ENCODE assay signal across 33 cellular contexts in the genomic region with DNA sequence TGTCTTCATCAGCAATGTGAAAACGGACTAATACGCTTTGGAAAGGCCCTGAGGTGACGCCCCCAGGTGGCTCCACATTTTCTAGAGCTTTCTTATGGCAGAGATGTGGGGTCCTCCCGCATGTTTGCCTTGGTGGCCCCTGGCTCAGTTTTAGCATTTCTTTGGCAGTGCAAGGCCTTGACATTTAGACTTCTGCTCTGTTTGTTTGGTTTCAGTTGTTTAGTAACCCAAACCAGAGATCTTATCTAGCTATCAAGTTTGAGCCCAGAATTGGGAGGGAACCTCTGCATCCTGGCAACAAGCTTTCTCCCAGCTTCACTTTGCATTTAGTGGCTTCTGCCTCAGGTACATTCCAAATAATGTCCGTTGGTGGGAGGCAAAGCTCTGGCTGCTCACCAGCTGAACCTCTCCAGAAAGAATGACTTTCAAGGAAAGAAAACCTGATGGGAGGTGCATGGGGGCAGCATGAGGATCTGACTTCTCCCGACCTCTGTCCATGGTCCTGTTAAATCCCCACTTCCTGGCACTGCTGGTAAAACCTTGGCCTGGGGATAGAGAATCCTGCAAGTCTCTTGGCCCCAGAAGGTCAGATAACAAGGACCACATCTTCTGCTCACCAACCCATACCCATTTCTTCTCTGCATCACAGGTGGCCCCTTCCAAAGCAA. TPM values are rescaled to one million over a fixed set of nuclear protein-coding genes. Genes with fewer than 3 reads are reported as not detected.
A peak's percentile ranks its signal among the peaks of the same experiment; 100 is the strongest.
DNase-seq lines count a peak whose midpoint lies in the region; ATAC-seq and TF ChIP-seq lines count a peak whose summit lies in the region.
"Had no signal": no experiment of that assay in that cellular context is flagged by ENCODE, and none has a peak within 500 bp of the region (broad histone marks: within the 10 kb centered on the region; RNA-seq: fewer than 3 reads in every experiment).

No MANE protein-coding gene starts in this region.

- H3K27ac ChIP-seq in CD4-positive, alpha-beta memory T cell (ENCODE audit: low read depth, low read length) = no peak overlapping the region
- H3K27ac ChIP-seq in HCT116 (ENCODE audit: low read depth, low read length) = no peak overlapping the region
- H3K27ac ChIP-seq: ascending aorta, HL-60, neural progenitor cell, suprapubic skin had no signal

- H3K79me2 ChIP-seq in HCT116 (ENCODE audit: insufficient read depth, low read length) = no peaks in the 10 kb centered on the region

- H3K4me1 Mint-ChIP-seq in CD4-positive, alpha-beta memory T cell = peaks cover 40 to 73% (median 56%) of the 10 kb centered on the region in 4 donors
- H3K4me1 Mint-ChIP-seq in activated T-helper 1 cell treated with anti-CD3 and anti-CD28 coated beads, Interleukin-12 subunit alpha, Interleukin-12 subunit beta, Interleukin-2, Interleukin-4 antibody, amounts not matched to agents 30 ng/mL and 10 ng/mL and 1 ng/mL, durations not matched to agents 14 hours and 24 hours and 36 hours (ENCODE audit: low read depth) = peaks cover 36% of the 10 kb centered on the region
- H3K4me1 Mint-ChIP-seq: endodermal cell, neural progenitor cell had no signal

- peaks cover 8% of the 10 kb centered on the region in 2 donors for H3K36me3 Mint-ChIP-seq in CD4-positive, alpha-beta memory T cell
- H3K36me3 Mint-ChIP-seq in activated T-helper 1 cell treated with anti-CD3 and anti-CD28 coated beads, Interleukin-12 subunit alpha, Interleukin-12 subunit beta, Interleukin-2, Interleukin-4 antibody, amounts not matched to agents 30 ng/mL and 10 ng/mL and 1 ng/mL, durations not matched to agents 14 hours and 24 hours and 36 hours (ENCODE audit: low read depth) = peaks cover 19% of the 10 kb centered on the region
- H3K36me3 Mint-ChIP-seq: activated naive CD8-positive, alpha-beta T cell treated with anti-CD3 and anti-CD28 coated beads for 36 hours had no signal

- peaks cover 0 to 7% of the 10 kb centered on the region in 2 donors for H3K9me3 ChIP-seq in CD4-positive, alpha-beta memory T cell (ENCODE audit: control insufficient read depth in 1 of 2, low read length in 2 of 2)
- H3K9me3 ChIP-seq in HCT116 (ENCODE audit: control insufficient read depth in 1 of 2, insufficient read depth in 1 of 2, low read depth in 1 of 2, low read length in 2 of 2) = peaks cover 0 to 4% of the 10 kb centered on the region in 2 experiments; a peak in 1 of 4 replicates
- H3K9me3 ChIP-seq: ascending aorta, suprapubic skin had no signal

- H3K9me3 Mint-ChIP-seq in CD4-positive, alpha-beta memory T cell = peaks cover 0 to 30% (median 23%) of the 10 kb centered on the region in 8 donors
- H3K9me3 Mint-ChIP-seq in activated T-helper 1 cell treated with anti-CD3 and anti-CD28 coated beads, Interleukin-12 subunit alpha, Interleukin-12 subunit beta, Interleukin-2, Interleukin-4 antibody, amounts not matched to agents 30 ng/mL and 10 ng/mL and 1 ng/mL, durations not matched to agents 14 hours and 24 hours and 36 hours = peaks cover 39% of the 10 kb centered on the region

- peaks cover 35% of the 10 kb centered on the region for H3K4me1 ChIP-seq in CD4-positive, alpha-beta memory T cell (ENCODE audit: insufficient read depth, low read length)
- peaks cover 0 to 8% of the 10 kb centered on the region in 2 experiments; a peak in 2 of 4 replicates for H3K4me1 ChIP-seq in HCT116 (ENCODE audit: control insufficient read depth in 1 of 2, insufficient read depth in 2 of 2, low read length in 2 of 2)
- H3K4me1 ChIP-seq: ascending aorta, neural progenitor cell had no signal

- CTCF ChIA-PET in CD4-positive, alpha-beta memory T cell (lab: Charles Lee; ENCODE audit: partially characterized antibody) = interaction anchor here (0.8 to 1.1 kb wide), 3 partner anchors 56 to 162 kb away, joined by 3 to 5 read pairs (median 4); no protein-coding TSS in a partner anchor
- CTCF ChIA-PET in HCT116 (lab: Charles Lee) = no interaction called here

- TF ChIP-seq CTCF in HCT116 (IDR thresholded peaks at IDR 0.05 in 2 of 3, conservative IDR thresholded peaks at IDR 0.05 in 1 of 3; ENCODE audit: borderline replicate concordance in 1 of 3, insufficient read depth in 1 of 3, low read depth in 2 of 3, low read length in 2 of 3) = no peak

- H3K36me3 ChIP-seq in CD4-positive, alpha-beta memory T cell (ENCODE audit: insufficient read depth, low read length) = no peaks in the 10 kb centered on the region
- H3K36me3 ChIP-seq in HCT116 (ENCODE audit: control insufficient read depth in 1 of 2, insufficient read depth in 2 of 2, low read length in 2 of 2) = no peaks in the 10 kb centered on the region
- H3K36me3 ChIP-seq: ascending aorta, neural progenitor cell, suprapubic skin had no signal

- H3K4me2 ChIP-seq in HCT116 (ENCODE audit: low read length) = no peak overlapping the region
- H3K4me2 ChIP-seq: neural progenitor cell had no signal

- H3K9me2 ChIP-seq in HCT116 (ENCODE audit: insufficient read depth) = no peaks in the 10 kb centered on the region

- H3K27ac Mint-ChIP-seq in CD4-positive, alpha-beta memory T cell = peak overlapping the region; percentile 0 to 79 (median 44)
- H3K27ac Mint-ChIP-seq in activated T-helper 1 cell treated with anti-CD3 and anti-CD28 coated beads, Interleukin-12 subunit alpha, Interleukin-12 subunit beta, Interleukin-2, Interleukin-4 antibody, amounts not matched to agents 30 ng/mL and 10 ng/mL and 1 ng/mL, durations not matched to agents 14 hours and 24 hours and 36 hours = peak overlapping the region; percentile 57
- H3K27ac Mint-ChIP-seq: activated CD4-positive, alpha-beta memory T cell treated with anti-CD3 and anti-CD28 coated beads, Interleukin-2, amount 10 ng/mL, durations not matched to agents 7 days and 5 days; activated naive CD8-positive, alpha-beta T cell treated with anti-CD3 and anti-CD28 coated beads for 36 hours; CD8-positive, alpha-beta T cell; endodermal cell; neural progenitor cell had no signal

- H2AFZ ChIP-seq in HCT116 (ENCODE audit: low read depth, low read length, poor library complexity, severe bottlenecking) = no peak overlapping the region
- H2AFZ ChIP-seq: neural progenitor cell had no signal

- no peak for ATAC-seq in HCT116
- no peak for ATAC-seq in HG03571 (IDR thresholded peaks at IDR 0.05; ENCODE audit: unreplicated experiment)
- ATAC-seq: activated CD4-positive, CD25-positive, alpha-beta regulatory T cell treated with anti-CD3 and anti-CD28 coated beads, Interleukin-2, amount 50 U/mL, for 24 hours; CD8-positive, alpha-beta T cell; esophagus mucosa; Panc1; right cardiac atrium; stimulated activated memory B cell treated with anti-CD40 and anti-IgM and Interleukin-4, amounts not matched to agents 10 μg/mL and 1 μg/mL and 100 μg/mL, for 72 hours had no signal

- H3K4me3 ChIP-seq in CD4-positive, alpha-beta memory T cell (ENCODE audit: low read length in 2 of 2) = no peak overlapping the region
- H3K4me3 ChIP-seq in HCT116 (replicated peaks in 1 of 2; ENCODE audit: low read depth in 1 of 2, low read length in 2 of 2) = no peak overlapping the region
- H3K4me3 ChIP-seq: ascending aorta, lung, neural progenitor cell, suprapubic skin had no signal

- DNase-seq in CD4-positive, alpha-beta memory T cell = peak in 4 of 5 donors; percentile 15 to 51 (median 31)
- DNase-seq in HCT116 (ENCODE audit: low read depth, low spot score) = no peak
- DNase-seq in activated T-helper 1 cell treated with anti-CD3 and anti-CD28 coated beads, Interleukin-12 subunit alpha, Interleukin-12 subunit beta, Interleukin-2, Interleukin-4 antibody, amounts not matched to agents 30 ng/mL and 10 ng/mL and 1 ng/mL, durations not matched to agents 14 hours and 24 hours and 36 hours (ENCODE audit: low spot score) = no peak
- peak; percentile 44 for DNase-seq in myocyte (ENCODE audit: low read depth)
- DNase-seq in amniotic stem cell (lab: John Stamatoyannopoulos, UW) = no peak
- no peak for DNase-seq in HT-29 (ENCODE audit: low spot score)
- DNase-seq: activated CD4-positive, alpha-beta memory T cell treated with anti-CD3 and anti-CD28 coated beads, Interleukin-2, amount 10 ng/mL, durations not matched to agents 7 days and 5 days; activated effector memory CD4-positive, alpha-beta T cell treated with anti-CD3 and anti-CD28 coated beads, Interleukin-2, amount 50 U/mL, for 16 hours; activated naive CD8-positive, alpha-beta T cell treated with anti-CD3 and anti-CD28 coated beads for 36 hours; CD8-positive, alpha-beta T cell; cortex of kidney; DMS153; endodermal cell; foreskin fibroblast; kidney; NCI-H1105 treated with DMSO at 0.1 percent for 48 hours; NCI-H2029 treated with DMSO at 0.1 percent for 48 hours; NCI-H526; posterior cingulate gyrus; right cardiac atrium; SHP77; stimulated activated CD4-positive, alpha-beta T cell treated with anti-CD3 and anti-CD28 coated beads, Interleukin-4, amount 100 ng/mL, for 1 hour; SW 1271 had no signal

- H3K4me3 Mint-ChIP-seq in CD4-positive, alpha-beta memory T cell = peak overlapping the region in 3 of 8 donors; percentile 20 to 40 (median 22)
- H3K4me3 Mint-ChIP-seq in activated T-helper 1 cell treated with anti-CD3 and anti-CD28 coated beads, Interleukin-12 subunit alpha, Interleukin-12 subunit beta, Interleukin-2, Interleukin-4 antibody, amounts not matched to agents 30 ng/mL and 10 ng/mL and 1 ng/mL, durations not matched to agents 14 hours and 24 hours and 36 hours = no peak overlapping the region
- H3K4me3 Mint-ChIP-seq: activated CD4-positive, alpha-beta memory T cell treated with anti-CD3 and anti-CD28 coated beads, Interleukin-2, amount 10 ng/mL, durations not matched to agents 7 days and 5 days; activated naive CD8-positive, alpha-beta T cell treated with anti-CD3 and anti-CD28 coated beads for 36 hours; CD8-positive, alpha-beta T cell; endodermal cell; neural progenitor cell; stimulated activated memory B cell treated with anti-CD40 and anti-IgM and Interleukin-4, amounts not matched to agents 10 μg/mL and 1 μg/mL and 100 μg/mL, for 72 hours had no signal

- no peak overlapping the region for H3K9ac ChIP-seq in HCT116 (ENCODE audit: low read length)
- H3K9ac ChIP-seq: neural progenitor cell had no signal

- TF ChIP-seq RAD21 in HCT116 (IDR thresholded peaks at IDR 0.05; ENCODE audit: low read depth) = no peak

- POLR2A ChIA-PET in CD4-positive, alpha-beta memory T cell (lab: Charles Lee; ENCODE audit: partially characterized antibody) = interaction anchor here (0.8 to 5.3 kb wide), 4 partner anchors 12 to 89 kb away, joined by 3 to 28 read pairs (median 4); a partner anchor contains a TSS
- POLR2A ChIA-PET in HCT116 (lab: Charles Lee) = no interaction called here

- no peaks in the 10 kb centered on the region for H3K27me3 ChIP-seq in CD4-positive, alpha-beta memory T cell (ENCODE audit: insufficient read depth, low read length)
- no peaks in the 10 kb centered on the region for H3K27me3 ChIP-seq in HCT116 (ENCODE audit: insufficient read depth, low read length)
- H3K27me3 ChIP-seq: ascending aorta, neural progenitor cell, suprapubic skin had no signal

- H3K27me3 Mint-ChIP-seq in CD4-positive, alpha-beta memory T cell = no peaks in the 10 kb centered on the region
- H3K27me3 Mint-ChIP-seq in activated T-helper 1 cell treated with anti-CD3 and anti-CD28 coated beads, Interleukin-12 subunit alpha, Interleukin-12 subunit beta, Interleukin-2, Interleukin-4 antibody, amounts not matched to agents 30 ng/mL and 10 ng/mL and 1 ng/mL, durations not matched to agents 14 hours and 24 hours and 36 hours (ENCODE audit: insufficient read depth) = no peaks in the 10 kb centered on the region
- H3K27me3 Mint-ChIP-seq: activated CD4-positive, alpha-beta memory T cell treated with anti-CD3 and anti-CD28 coated beads, Interleukin-2, amount 10 ng/mL, durations not matched to agents 7 days and 5 days; activated naive CD8-positive, alpha-beta T cell treated with anti-CD3 and anti-CD28 coated beads for 36 hours; stimulated activated memory B cell treated with anti-CD40 and anti-IgM and Interleukin-4, amounts not matched to agents 10 μg/mL and 1 μg/mL and 100 μg/mL, for 72 hours had no signal

- intact Hi-C loops in CD4-positive, alpha-beta memory T cell (cut with micrococcal nuclease) = loop anchor here (5.0 kb wide), 1 partner anchor 37 kb away; no protein-coding TSS in a partner anchor
- intact Hi-C loops in HCT116 (cut with micrococcal nuclease) = no loop called here
- intact Hi-C loops in activated T-helper 1 cell treated with anti-CD3 and anti-CD28 coated beads, Interleukin-12 subunit alpha, Interleukin-12 subunit beta, Interleukin-2, Interleukin-4 antibody, amounts not matched to agents 30 ng/mL and 10 ng/mL and 1 ng/mL, durations not matched to agents 14 hours and 24 hours and 36 hours (cut with micrococcal nuclease) = no loop called here

- H4K20me1 ChIP-seq in HCT116 (ENCODE audit: insufficient read depth) = no peaks in the 10 kb centered on the region

- no peak for TF ChIP-seq POLR2A in HCT116 (IDR thresholded peaks at IDR 0.05; ENCODE audit: borderline replicate concordance, extremely low read depth, insufficient read depth, insufficient read length)

- BruUV-seq in HCT116 (replicated peaks; lab: Mats Ljungman, UMichigan) = no TSS peak

- RAD21 ChIA-PET in HCT116 (lab: Charles Lee; ENCODE audit: low non-redundant PET in 1 of 2, low total read pairs in 2 of 2, uncharacterized antibody in 2 of 2, unreplicated experiment in 2 of 2) = no interaction called here

RNA-seq across cellular contexts. Expression of a gene that starts 12.0 kb away (rescaled TPM):
- total RNA-seq in CD4-positive, alpha-beta memory T cell = 100 to 1,000 TPM; 179 to 187 TPM
- polyA plus RNA-seq in CD4-positive, alpha-beta memory T cell = 100 to 1,000 TPM in 1 of 2 donors, 10 to 100 TPM in 1; 92.2 to 119 TPM
- total RNA-seq in HCT116 (2021; ENCODE audit: unreplicated experiment) (34.9 TPM), myocyte (3.2 and 7.2 TPM in 2 replicates)
- polyA plus RNA-seq in HCT116 (2012) = 17.5 and 20.2 TPM in 2 replicates
- total RNA-seq in activated T-helper 1 cell treated with anti-CD3 and anti-CD28 coated beads, Interleukin-12 subunit alpha, Interleukin-12 subunit beta, Interleukin-2, Interleukin-4 antibody, amounts not matched to agents 30 ng/mL and 10 ng/mL and 1 ng/mL, durations not matched to agents 14 hours and 24 hours and 36 hours = 57.3 and 63.6 TPM in 2 replicates
- polyA plus RNA-seq in myocyte (2012) = 8.2 TPM
- 27.4 and 28.9 TPM in 2 replicates for total RNA-seq in HT-29 (2014; rRNA removed; shearing (Covaris generic))

Comparison
In these comparisons a context has a peak if more than half of its experiments do, and no peak if none do; other contexts are left out.
1. DNase-seq: peak in CD4-positive, alpha-beta memory T cell (4 of 5) and myocyte (single experiment); none in HCT116 (single experiment), activated T-helper 1 cell treated with anti-CD3 and anti-CD28 coated beads, Interleukin-12 subunit alpha, Interleukin-12 subunit beta, Interleukin-2, Interleukin-4 antibody, amounts not matched to agents 30 ng/mL and 10 ng/mL and 1 ng/mL, durations not matched to agents 14 hours and 24 hours and 36 hours (single experiment), amniotic stem cell (single experiment) and HT-29 (single experiment).